ENCODE assay signal across 27 cellular contexts in the genomic region with DNA sequence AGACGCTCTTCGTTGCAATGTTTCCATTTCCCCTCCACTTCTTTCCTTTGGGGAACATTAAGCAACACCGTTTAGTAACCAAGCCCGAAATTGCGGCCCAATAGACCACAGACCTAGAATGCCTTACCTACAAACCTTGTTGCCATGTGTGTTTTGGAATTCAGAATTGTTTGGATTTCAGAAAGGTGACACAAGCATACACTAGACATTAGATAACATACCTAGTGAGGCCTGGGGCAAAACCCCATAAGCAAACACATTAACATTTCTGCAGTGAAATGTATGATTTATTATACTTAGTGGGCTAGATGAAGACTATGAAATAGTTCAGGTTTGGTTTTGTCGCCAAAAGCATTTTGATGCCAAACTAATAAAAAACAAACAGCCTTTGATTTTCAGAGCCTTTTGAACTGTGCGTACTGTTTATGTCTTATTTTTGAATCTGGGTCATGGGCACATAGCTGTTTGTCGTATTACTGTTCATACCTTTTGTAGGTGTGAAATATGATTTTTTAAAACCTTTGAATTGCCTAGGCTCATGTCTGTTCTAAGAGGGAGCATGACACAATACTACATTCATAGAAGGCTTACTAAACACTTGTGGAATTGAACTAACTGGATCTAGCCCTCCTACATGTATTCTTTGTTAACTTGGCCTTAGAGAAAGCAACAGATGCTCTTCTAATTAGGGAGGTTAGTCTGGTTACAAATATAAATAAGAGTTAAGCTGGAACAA.
"Had no signal": no experiment of that assay in that cellular context is flagged by ENCODE, and none has a peak within 500 bp of the region (broad histone marks: within the 10 kb centered on the region; RNA-seq: fewer than 3 reads in every experiment).

No MANE protein-coding gene starts in this region.

- H3K4me1 Mint-ChIP-seq: activated CD4-positive, alpha-beta memory T cell treated with anti-CD3 and anti-CD28 coated beads, Interleukin-2, amount 10 ng/mL, durations not matched to agents 7 days and 5 days; activated T-helper 17 cell treated with anti-CD3 and anti-CD28 coated beads, Interleukin-2, amount 50 U/mL, for 72 hours had no signal

- H3K27me3 ChIP-seq: Peyer's patch, SJCRH30 had no signal

- H3K4me3 ChIP-seq: breast epithelium, Peyer's patch, SJCRH30 had no signal

- H3K4me2 ChIP-seq: KMS-11, SK-N-SH had no signal

- H3K9ac ChIP-seq: KMS-11, SK-N-SH had no signal

- ATAC-seq: activated T-helper 17 cell treated with anti-CD3 and anti-CD28 coated beads, Interleukin-2, amount 50 U/mL, for 72 hours had no signal

- DNase-seq: activated CD4-positive, alpha-beta memory T cell treated with anti-CD3 and anti-CD28 coated beads, Interleukin-2, amount 10 ng/mL, durations not matched to agents 7 days and 5 days; activated CD4-positive, alpha-beta T cell treated with anti-CD3 and anti-CD28 coated beads, Interleukin-2, amount 50 U/mL, for 1 hour; activated CD4-positive, CD25-positive, alpha-beta regulatory T cell; activated gamma-delta T cell; activated naive CD4-positive, alpha-beta T cell treated with anti-CD3 and anti-CD28 coated beads for 36 hours; activated T-cell treated with anti-CD3 and anti-CD28 coated beads for 4 hours; activated T-cell treated with anti-CD3 and anti-CD28 coated beads, Interleukin-2, amount 50 U/mL, for 48 hours; caudate nucleus; MV-4-11; NCI-H1092 treated with DMSO at 0.1 percent for 48 hours; NCI-H1417 treated with DMSO at 0.1 percent for 48 hours; NCI-H1694; NCI-H2029; NCI-H2107; NCI-H510A treated with DMSO at 0.1 percent for 48 hours; OCI-M1; Peyer's patch; Right ventricle myocardium superior; SK-N-SH; T-helper 1 cell had no signal

- H3K27me3 Mint-ChIP-seq: activated naive CD8-positive, alpha-beta T cell; activated T-helper 17 cell treated with anti-CD3 and anti-CD28 coated beads, Interleukin-2, amount 50 U/mL, for 72 hours had no signal

- H3K36me3 Mint-ChIP-seq: activated naive CD8-positive, alpha-beta T cell had no signal

- H3K9me3 Mint-ChIP-seq: activated CD4-positive, alpha-beta memory T cell treated with anti-CD3 and anti-CD28 coated beads, Interleukin-2, amount 10 ng/mL, durations not matched to agents 7 days and 5 days; activated naive CD4-positive, alpha-beta T cell treated with anti-CD3 and anti-CD28 coated beads for 36 hours; activated T-helper 17 cell treated with anti-CD3 and anti-CD28 coated beads, Interleukin-2, amount 50 U/mL, for 72 hours had no signal

- H3K27ac Mint-ChIP-seq: activated CD4-positive, alpha-beta memory T cell treated with anti-CD3 and anti-CD28 coated beads, Interleukin-2, amount 10 ng/mL, durations not matched to agents 7 days and 5 days; activated naive CD4-positive, alpha-beta T cell treated with anti-CD3 and anti-CD28 coated beads for 36 hours; activated naive CD8-positive, alpha-beta T cell; activated T-helper 17 cell treated with anti-CD3 and anti-CD28 coated beads, Interleukin-2, amount 50 U/mL, for 72 hours had no signal

- H3K9me3 ChIP-seq: breast epithelium, Peyer's patch, SJCRH30, SK-N-SH had no signal

- H3K27ac ChIP-seq: breast epithelium, KMS-11, Peyer's patch, RWPE1, SJCRH30, VCaP had no signal

- H3K4me3 Mint-ChIP-seq: activated CD4-positive, alpha-beta memory T cell treated with anti-CD3 and anti-CD28 coated beads, Interleukin-2, amount 10 ng/mL, durations not matched to agents 7 days and 5 days; activated naive CD4-positive, alpha-beta T cell treated with anti-CD3 and anti-CD28 coated beads for 36 hours; activated naive CD8-positive, alpha-beta T cell; activated T-helper 17 cell treated with anti-CD3 and anti-CD28 coated beads, Interleukin-2, amount 50 U/mL, for 72 hours had no signal

- H3K36me3 ChIP-seq: breast epithelium, Peyer's patch, SJCRH30 had no signal

- H3K4me1 ChIP-seq: breast epithelium, Peyer's patch, SJCRH30 had no signal
